Comparison of ENCODE assay signal across 13 cellular contexts in the genomic region with DNA sequence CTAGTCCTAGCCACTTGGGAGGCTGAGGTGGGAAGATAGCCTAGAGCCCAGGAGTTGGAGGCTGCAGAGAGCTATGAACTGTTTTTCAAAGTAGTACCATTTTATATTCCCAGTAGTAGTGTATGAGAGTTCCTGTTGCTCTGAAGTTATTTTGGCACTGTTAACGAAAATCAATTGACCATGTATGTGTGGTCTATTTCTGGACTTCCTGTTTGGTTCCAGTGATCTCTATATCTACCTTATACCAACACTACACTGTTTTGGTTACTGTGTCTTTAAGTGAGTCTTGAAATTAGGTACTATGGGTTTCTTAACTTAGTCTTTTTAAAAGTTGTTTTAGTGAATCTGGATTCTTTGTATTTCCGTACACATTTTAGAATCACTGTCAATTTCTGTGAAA. TPM values are rescaled to one million over a fixed set of nuclear protein-coding genes. Genes with fewer than 3 reads are reported as not detected.
DNase-seq lines count a peak whose midpoint lies in the region; ATAC-seq, FAIRE-seq and TF ChIP-seq lines count a peak whose summit lies in the region.
"Had no signal": no experiment of that assay in that cellular context is flagged by ENCODE, and none has a peak within 500 bp of the region (broad histone marks: within the 10 kb centered on the region; RNA-seq: fewer than 3 reads in every experiment).

No MANE protein-coding gene starts in this region.

- H3K36me3 ChIP-seq in H7 (replicated peaks; ENCODE audit: control insufficient read depth, insufficient read depth, low read length): peaks cover 1% of the 10 kb centered on the region; the same call in 1 of the 2 replicates

- FAIRE-seq in GM12892 (lab: Jason Lieb, UNC): peak; percentile 44

- CTCF ChIA-PET in activated CD4-positive, alpha-beta T cell treated with anti-CD3 and anti-CD28 coated beads, Interleukin-2, amount 10 ng/mL, durations not matched to agents 7 days and 5 days (lab: Charles Lee): interaction anchor here (0.6 kb wide), 1 partner anchor 1050 kb away, joined by 6 read pairs; no protein-coding TSS in a partner anchor

- H3K9me3 Mint-ChIP-seq in activated CD4-positive, alpha-beta T cell treated with anti-CD3 and anti-CD28 coated beads, Interleukin-2, amount 10 ng/mL, durations not matched to agents 7 days and 5 days: peaks cover 18% of the 10 kb centered on the region
- H3K9me3 Mint-ChIP-seq: endodermal cell had no signal

- no peaks in the 10 kb centered on the region for H3K27me3 ChIP-seq in H7 (ENCODE audit: control insufficient read depth, insufficient read depth, low read length)
- H3K27me3 ChIP-seq: spleen had no signal

- DNase-seq in GM12892 (ENCODE audit: insufficient read length) (no peak), retina (no peak), H7 (no peak)
- no peak for DNase-seq in effector CD8-positive, alpha-beta T cell (lab: John Stamatoyannopoulos, UW)
- no peak for DNase-seq in activated CD4-positive, alpha-beta T cell treated with anti-CD3 and anti-CD28 coated beads, Interleukin-2, amount 10 ng/mL, durations not matched to agents 7 days and 5 days
- DNase-seq: endodermal cell, NCI-H446 treated with DMSO at 0.1 percent for 48 hours, spleen had no signal

- ATAC-seq in GM19438 (IDR thresholded peaks at IDR 0.05; ENCODE audit: low read depth, unreplicated experiment): peak; percentile 92
- ATAC-seq in HG02884 (IDR thresholded peaks at IDR 0.05; ENCODE audit: unreplicated experiment): peak; percentile 99
- ATAC-seq in HG03575 (IDR thresholded peaks at IDR 0.05; ENCODE audit: extremely low read depth, insufficient number of reproducible peaks, low FRiP score, unreplicated experiment): peak; percentile 98
- ATAC-seq: activated naive CD4-positive, alpha-beta T cell treated with anti-CD3 and anti-CD28 coated beads, Interleukin-2, amount 50 U/mL, for 72 hours had no signal

- no peak overlapping the region for H3K27ac Mint-ChIP-seq in activated CD4-positive, alpha-beta T cell treated with anti-CD3 and anti-CD28 coated beads, Interleukin-2, amount 10 ng/mL, durations not matched to agents 7 days and 5 days
- H3K27ac Mint-ChIP-seq: activated naive CD4-positive, alpha-beta T cell treated with anti-CD3 and anti-CD28 coated beads, Interleukin-2, amount 50 U/mL, for 72 hours; endodermal cell had no signal

- H3K27me3 Mint-ChIP-seq in activated CD4-positive, alpha-beta T cell treated with anti-CD3 and anti-CD28 coated beads, Interleukin-2, amount 10 ng/mL, durations not matched to agents 7 days and 5 days: no peaks in the 10 kb centered on the region

- no peak for TF ChIP-seq POLR2A in GM12892 (IDR thresholded peaks at IDR 0.05; ENCODE audit: low read depth, low read length)

- no peak overlapping the region for H3K4me3 ChIP-seq in H7 (ENCODE audit: insufficient read depth, low read depth, low read length)
- H3K4me3 ChIP-seq: SK-N-MC, spleen had no signal

- no peak overlapping the region for H3K4me3 Mint-ChIP-seq in activated CD4-positive, alpha-beta T cell treated with anti-CD3 and anti-CD28 coated beads, Interleukin-2, amount 10 ng/mL, durations not matched to agents 7 days and 5 days
- H3K4me3 Mint-ChIP-seq: endodermal cell had no signal

- peaks cover 15% of the 10 kb centered on the region for H3K4me1 Mint-ChIP-seq in activated CD4-positive, alpha-beta T cell treated with anti-CD3 and anti-CD28 coated beads, Interleukin-2, amount 10 ng/mL, durations not matched to agents 7 days and 5 days

- peaks cover 60% of the 10 kb centered on the region for H3K36me3 Mint-ChIP-seq in activated CD4-positive, alpha-beta T cell treated with anti-CD3 and anti-CD28 coated beads, Interleukin-2, amount 10 ng/mL, durations not matched to agents 7 days and 5 days (ENCODE audit: low read depth)

- POLR2A ChIA-PET in activated CD4-positive, alpha-beta T cell treated with anti-CD3 and anti-CD28 coated beads, Interleukin-2, amount 10 ng/mL, durations not matched to agents 7 days and 5 days (lab: Charles Lee): no interaction called here

RNA-seq across cellular contexts. Expression of gene SLF1, which starts 13.6 kb away (rescaled TPM):
- polyA plus RNA-seq in GM12892 (2012; ENCODE audit: missing spikeins): 7.0 TPM
- 10 to 100 TPM; 15.0 to 19.0 TPM for total RNA-seq in activated CD4-positive, alpha-beta T cell treated with anti-CD3 and anti-CD28 coated beads, Interleukin-2, amount 10 ng/mL, durations not matched to agents 7 days and 5 days
- 20.2 and 22.7 TPM in 2 replicates for total RNA-seq in H7 (2014; rRNA removed; shearing (Covaris generic))

RNA-seq across cellular contexts. Expression of gene KIAA0825, which starts 13.6 kb away (rescaled TPM):
- 0.47 TPM for polyA plus RNA-seq in GM12892 (2012; ENCODE audit: missing spikeins)
- 1 to 10 TPM; 2.1 to 2.7 TPM for total RNA-seq in activated CD4-positive, alpha-beta T cell treated with anti-CD3 and anti-CD28 coated beads, Interleukin-2, amount 10 ng/mL, durations not matched to agents 7 days and 5 days
- total RNA-seq in H7 (2014; rRNA removed; shearing (Covaris generic)): 0.63 and 1.5 TPM in 2 replicates
